Comparison of ENCODE assay signal across 11 cellular contexts in genomic region chr19:49635530-49636229, GRCh38. TPM values are rescaled to one million over a fixed set of nuclear protein-coding genes. Genes with fewer than 3 reads are reported as not detected.
DNase-seq lines count a peak whose midpoint lies in the region; ATAC-seq, FAIRE-seq and TF ChIP-seq lines count a peak whose summit lies in the region.
"Had no signal": no experiment of that assay in that cellular context is flagged by ENCODE, and none has a peak within 500 bp of the region (broad histone marks: within the 10 kb centered on the region; RNA-seq: fewer than 3 reads in every experiment).

No MANE protein-coding gene starts in this region.

- H2AK5ac ChIP-seq in IMR-90 (ENCODE audit: low read depth, low read length) (no peak overlapping the region), H1 (ENCODE audit: low read depth, low read length) (0 out of 2 replicates have a peak overlapping the region, but pooled peaks have one; percentile 65)

- no TSS peak for BruUV-seq in IMR-90 (replicated peaks; lab: Mats Ljungman, UMichigan)

- H3K4ac ChIP-seq in IMR-90 (ENCODE audit: low read depth, low read length), result no peak overlapping the region
- no peak overlapping the region for H3K4ac ChIP-seq in H1 (replicated peaks; ENCODE audit: insufficient read length, low read depth, low read length)

- H2BK20ac ChIP-seq in IMR-90 (ENCODE audit: low read depth, low read length) (no peak overlapping the region), H1 (ENCODE audit: low read length) (no peak overlapping the region)

- H4K91ac ChIP-seq in IMR-90 (ENCODE audit: insufficient read depth, low read depth, low read length) (no peak overlapping the region), H1 (replicated peaks; ENCODE audit: insufficient read length, low read length) (no peak overlapping the region)

- dilution Hi-C loops in IMR-90 (cut with HindIII; ENCODE audit: low sequenced_read_pairs, unreplicated experiment), result no loop called here

- no peaks in the 10 kb centered on the region for H3K36me3 Mint-ChIP-seq in nephron progenitor cell (ENCODE audit: low read depth)
- H3K36me3 Mint-ChIP-seq in activated CD4-positive, alpha-beta T cell treated with anti-CD3 and anti-CD28 coated beads for 36 hours (ENCODE audit: low read depth), result no peaks in the 10 kb centered on the region

- H3K14ac ChIP-seq in IMR-90 (replicated peaks; ENCODE audit: low read depth, low read length) (no peak overlapping the region), H1 (ENCODE audit: insufficient read length) (no peak overlapping the region)

- H3K27ac Mint-ChIP-seq in nephron progenitor cell, result peak overlapping the region; percentile 96
- H3K27ac Mint-ChIP-seq in activated CD4-positive, alpha-beta T cell treated with anti-CD3 and anti-CD28 coated beads for 36 hours, result no peak overlapping the region

- H3K79me1 ChIP-seq in IMR-90 (ENCODE audit: low read depth in 1 of 2, low read length in 2 of 2) (peaks cover 6 to 54% of the 10 kb centered on the region in 2 experiments; a peak in 3 of 4 replicates), H1 (ENCODE audit: low read depth, low read length) (no peaks in the 10 kb centered on the region)

- H3K9ac ChIP-seq in IMR-90 (ENCODE audit: low read depth, low read length) (no peak overlapping the region), H1 (replicated peaks in 1 of 4; ENCODE audit: extremely low read depth in 1 of 4, low read depth in 3 of 4, low read length in 3 of 4) (no peak overlapping the region)

- H2AFZ ChIP-seq in IMR-90 (replicated peaks; ENCODE audit: low read length, poor library complexity) (peak overlapping the region; percentile 59), H1 (ENCODE audit: low read length) (no peak overlapping the region)

- POLR2A ChIA-PET in IMR-90 (lab: Charles Lee; ENCODE audit: unreplicated experiment) (no interaction called here), H1 (lab: Charles Lee; ENCODE audit: partially characterized antibody) (interaction anchor here (0.7 to 50.7 kb wide), 9 partner anchors 10 to 122 kb away, joined by 3 to 840 read pairs (median 7); partner anchors contain the start of genes ADM5, PRMT1 and PRR12)
- POLR2A ChIA-PET in activated CD4-positive, alpha-beta T cell treated with anti-CD3 and anti-CD28 coated beads for 36 hours (lab: Charles Lee), result interaction anchor here (0.7 kb wide), 1 partner anchor 1119 kb away, joined by 3 read pairs; no protein-coding TSS in a partner anchor

- no peak overlapping the region for H2BK120ac ChIP-seq in IMR-90 (ENCODE audit: low read depth, low read length)
- H2BK120ac ChIP-seq in H1 (replicated peaks; ENCODE audit: low read depth, low read length), result no peak overlapping the region

- H3K27me3 Mint-ChIP-seq in nephron progenitor cell (ENCODE audit: low read depth, poor library complexity), result peaks cover 3% of the 10 kb centered on the region
- no peaks in the 10 kb centered on the region for H3K27me3 Mint-ChIP-seq in activated CD4-positive, alpha-beta T cell treated with anti-CD3 and anti-CD28 coated beads for 36 hours

- TF ChIP-seq CTCF in AG09319 (IDR thresholded peaks at IDR 0.05; ENCODE audit: low read depth, low read length), result peak; percentile 7
- TF ChIP-seq CTCF in IMR-90 (conservative IDR thresholded peaks at IDR 0.05; ENCODE audit: low read depth, low read length), result 0 out of 2 replicates have a peak, but pooled peaks have one; percentile 23
- peak in 2 of 3 experiments; percentile 17 to 21; a peak in 1 of 4 replicates for TF ChIP-seq CTCF in H1 (IDR thresholded peaks at IDR 0.05; ENCODE audit: control extremely low read depth in 1 of 3, insufficient read depth in 1 of 3, low read depth in 1 of 3, low read length in 3 of 3)
- TF ChIP-seq CTCF in nephron progenitor cell (IDR thresholded peaks at IDR 0.05), result no peak

- H3K23me2 ChIP-seq in H1 (ENCODE audit: low read depth, low read length), result peaks cover 5% of the 10 kb centered on the region

- H3K79me2 ChIP-seq in H1 (ENCODE audit: control insufficient read depth in 1 of 2, insufficient read depth in 2 of 2, low read length in 2 of 2), result no peaks in the 10 kb centered on the region

- WGBS in IMR-90 (ENCODE audit: extremely low coverage in 2 of 2, insufficient read length in 1 of 2), 2 experiments, result 78% methylated on average over 4 of the region's 23 CpGs; no CpG with 5 or more reads in 1 of the 2 experiments
- 75% methylated on average over 23 of the region's 23 CpGs; no CpG with 5 or more reads in 1 of the 2 experiments for WGBS in H1 (ENCODE audit: extremely low coverage in 1 of 2, insufficient coverage in 1 of 2, insufficient read length in 1 of 2, insufficient replicate concordance in 2 of 2, low coverage in 1 of 2, low lambda C conversion rate in 2 of 2, missing lambda C conversion rate in 1 of 2), 2 experiments

- TF ChIP-seq EP300 in H1 (IDR thresholded peaks at IDR 0.05; ENCODE audit: borderline replicate concordance in 1 of 2, low read depth in 2 of 2, low read length in 2 of 2), result no peak

- H2BK15ac ChIP-seq in IMR-90 (ENCODE audit: low read depth, low read length) (no peak overlapping the region), H1 (ENCODE audit: low read length) (0 out of 2 replicates have a peak overlapping the region, but pooled peaks have one; percentile 16)

- ATAC-seq in IMR-90 (ENCODE audit: low read depth) (no peak), HG03442 (IDR thresholded peaks at IDR 0.05; ENCODE audit: unreplicated experiment) (no peak), GM19324 (IDR thresholded peaks at IDR 0.05; ENCODE audit: low FRiP score, unreplicated experiment) (no peak)
- no peak for ATAC-seq in activated CD4-positive, alpha-beta T cell treated with anti-CD3 and anti-CD28 coated beads for 36 hours

- H3K27ac ChIP-seq in IMR-90 (ENCODE audit: insufficient read depth, low read length) (no peak overlapping the region), H1 (ENCODE audit: low read depth, low read length) (no peak overlapping the region)

- H3K4me1 ChIP-seq in IMR-90 (ENCODE audit: control insufficient read depth, insufficient read depth, low read length) (peaks cover 5% of the 10 kb centered on the region), H1 (replicated peaks in 1 of 4; ENCODE audit: control insufficient read depth in 3 of 4, insufficient read depth in 4 of 4, low read length in 3 of 4) (peaks cover 0 to 22% (median 10%) of the 10 kb centered on the region in 4 experiments; a peak in 6 of 7 replicates)

- CTCF ChIA-PET in IMR-90 (lab: Yijun Ruan, JAX) (no interaction called here), H1 (lab: Charles Lee; ENCODE audit: partially characterized antibody) (interaction anchor here (1.0 to 2.3 kb wide), 4 partner anchors 19 to 38 kb away, joined by 3 to 6 read pairs (median 5); no protein-coding TSS in a partner anchor)
- CTCF ChIA-PET in activated CD4-positive, alpha-beta T cell treated with anti-CD3 and anti-CD28 coated beads for 36 hours (lab: Charles Lee), result no interaction called here

- peak overlapping the region; percentile 90 for H2AK9ac ChIP-seq in IMR-90 (replicated peaks; ENCODE audit: low read depth, low read length, poor library complexity)

- in situ Hi-C loops in IMR-90 (cut with MboI; ENCODE audit: low sequenced_read_pairs), result no loop called here

- H3K36me3 ChIP-seq in IMR-90 (ENCODE audit: control insufficient read depth, insufficient read depth, low read length) (peaks cover 14% of the 10 kb centered on the region), H1 (ENCODE audit: control insufficient read depth in 2 of 4, insufficient read depth in 4 of 4, low read length in 3 of 4) (no peaks in the 10 kb centered on the region)

- TF ChIP-seq POLR2A in IMR-90 (IDR thresholded peaks at IDR 0.05; ENCODE audit: low read depth, low read length) (no peak), H1 (IDR thresholded peaks at IDR 0.05; ENCODE audit: control extremely low read depth in 1 of 2, low read depth in 2 of 2, low read length in 2 of 2) (no peak)

- H4K5ac ChIP-seq in IMR-90 (ENCODE audit: low read depth, low read length), result no peak overlapping the region
- H4K5ac ChIP-seq in H1 (ENCODE audit: insufficient read length, low read depth, low read length), result no peak overlapping the region

- FAIRE-seq in H1 (lab: Jason Lieb, UNC), result no peak

- H2BK5ac ChIP-seq in IMR-90 (ENCODE audit: low read depth, low read length, poor library complexity, severe bottlenecking), result no peak overlapping the region
- no peak overlapping the region for H2BK5ac ChIP-seq in H1 (ENCODE audit: low read depth, low read length)

- H3K4me2 ChIP-seq in IMR-90 (ENCODE audit: low read depth, low read length), result no peak overlapping the region
- no peak overlapping the region for H3K4me2 ChIP-seq in H1 (ENCODE audit: insufficient read depth in 1 of 2, low read depth in 2 of 2, low read length in 2 of 2)

- no peak overlapping the region for H2BK12ac ChIP-seq in H1 (ENCODE audit: low read depth, low read length)

- TF ChIP-seq RAD21 in IMR-90 (IDR thresholded peaks at IDR 0.05; ENCODE audit: low read length) (no peak), H1 (IDR thresholded peaks at IDR 0.05 in 1 of 2, conservative IDR thresholded peaks at IDR 0.05 in 1 of 2; ENCODE audit: low read depth in 2 of 2, low read length in 2 of 2) (no peak)

- no peak overlapping the region for H3K18ac ChIP-seq in IMR-90 (ENCODE audit: low read depth, low read length)
- H3K18ac ChIP-seq in H1 (ENCODE audit: extremely low read depth, low read length), result no peak overlapping the region

- H3K27me3 ChIP-seq in IMR-90 (ENCODE audit: control insufficient read depth, insufficient read depth, low read length) (no peaks in the 10 kb centered on the region), H1 (replicated peaks in 1 of 4; ENCODE audit: control insufficient read depth in 3 of 4, extremely low read depth in 1 of 4, insufficient read depth in 3 of 4, low read length in 3 of 4) (no peaks in the 10 kb centered on the region)
- H3K27me3 ChIP-seq: tibial artery had no signal

- DNase-seq in AG09319 (ENCODE audit: extremely low read depth, low read depth) (no peak), IMR-90 (peak; percentile 50), H1 (ENCODE audit: low read depth in 1 of 2, low spot score in 2 of 2) (no peak), nephron progenitor cell (no peak), SIG-M5 treated with dmso at 0.1 percent for 504 hours (lab: John Stamatoyannopoulos, UW; ENCODE audit: unreplicated experiment) (no peak)
- no peak for DNase-seq in activated CD4-positive, alpha-beta T cell treated with anti-CD3 and anti-CD28 coated beads for 36 hours
- DNase-seq: activated CD8-positive, alpha-beta memory T cell treated with anti-CD3 and anti-CD28 coated beads, Interleukin-2, amount 50 U/mL, for 4 hours; T-helper 1 cell; tibial artery had no signal

- H3K4me3 Mint-ChIP-seq in nephron progenitor cell, result no peak overlapping the region
- H3K4me3 Mint-ChIP-seq in activated CD4-positive, alpha-beta T cell treated with anti-CD3 and anti-CD28 coated beads for 36 hours, result no peak overlapping the region

- H4K8ac ChIP-seq in IMR-90 (ENCODE audit: low read depth in 2 of 2, low read length in 2 of 2) (no peak overlapping the region), H1 (ENCODE audit: extremely low read depth, insufficient read depth, low read length) (no peak overlapping the region)

- H3K9me3 ChIP-seq in IMR-90 (ENCODE audit: control insufficient read depth, insufficient read depth, low read length) (no peaks in the 10 kb centered on the region), H1 (ENCODE audit: insufficient read depth in 2 of 2, low read depth in 1 of 2, low read length in 1 of 2) (no peaks in the 10 kb centered on the region)
- H3K9me3 ChIP-seq: tibial artery had no signal

- intact Hi-C loops in IMR-90 (cut with micrococcal nuclease), result no loop called here
- intact Hi-C loops in activated CD4-positive, alpha-beta T cell treated with anti-CD3 and anti-CD28 coated beads for 36 hours (cut with DNase I, micrococcal nuclease), result no loop called here

- no peak overlapping the region for H3K56ac ChIP-seq in IMR-90 (ENCODE audit: extremely low read depth, insufficient read depth, low read length)
- no peak overlapping the region for H3K56ac ChIP-seq in H1 (replicated peaks; ENCODE audit: insufficient read length, low read depth, low read length)

- H3K23ac ChIP-seq in IMR-90 (ENCODE audit: low read depth, low read length), result no peak overlapping the region
- no peak overlapping the region for H3K23ac ChIP-seq in H1 (ENCODE audit: insufficient read length)

- H3K4me3 ChIP-seq in IMR-90 (ENCODE audit: insufficient read depth, low read depth, low read length) (no peak overlapping the region), H1 (ENCODE audit: extremely low read depth in 1 of 4, insufficient read depth in 2 of 4, low read depth in 3 of 4, low read length in 4 of 4) (no peak overlapping the region)
- H3K4me3 ChIP-seq: tibial artery had no signal

- no peaks in the 10 kb centered on the region for H3K9me3 Mint-ChIP-seq in nephron progenitor cell
- no peaks in the 10 kb centered on the region for H3K9me3 Mint-ChIP-seq in activated CD4-positive, alpha-beta T cell treated with anti-CD3 and anti-CD28 coated beads for 36 hours (ENCODE audit: low read depth)

- H4K20me1 ChIP-seq in IMR-90 (ENCODE audit: insufficient read depth, low read length), result no peaks in the 10 kb centered on the region
- peaks cover 0 to 2% of the 10 kb centered on the region in 2 experiments for H4K20me1 ChIP-seq in H1 (replicated peaks in 1 of 2; ENCODE audit: control insufficient read depth in 1 of 2, insufficient read depth in 2 of 2, low read length in 2 of 2)

- H3K9me1 ChIP-seq in IMR-90 (ENCODE audit: insufficient read depth, low read length), result peaks cover 9% of the 10 kb centered on the region; the same call in 1 of the 2 replicates

- H3K4me1 Mint-ChIP-seq in nephron progenitor cell, result peaks cover 60% of the 10 kb centered on the region
- peaks cover 17% of the 10 kb centered on the region for H3K4me1 Mint-ChIP-seq in activated CD4-positive, alpha-beta T cell treated with anti-CD3 and anti-CD28 coated beads for 36 hours

RNA-seq across cellular contexts. Expression of gene RRAS, which starts 4.3 kb away (rescaled TPM):
- 50.2 and 50.5 TPM in 2 replicates for total RNA-seq in IMR-90 (2012; rRNA removed)
- polyA plus RNA-seq in IMR-90 (2012; rRNA removed), result 241 and 267 TPM in 2 replicates
- polyA plus RNA-seq in IMR-90 (2012; cell fraction: cytosol; rRNA removed), result 277 and 456 TPM in 2 replicates
- polyA plus RNA-seq in IMR-90 (2012; cell fraction: nucleus; rRNA removed; ENCODE audit: low replicate concordance), result 108 and 251 TPM in 2 replicates
- total RNA-seq in H1 (2021; fragmentation: NEBNext Ultra II Directional; extraction: Animal tissue kit (Norgen Biotek cat#: 25700)), result 16.9 and 17.7 TPM in 2 replicates
- polyA plus RNA-seq in H1 (2011; rRNA removed), result 49.1 and 62.9 TPM in 2 replicates
- polyA plus RNA-seq in H1 (2011; cell fraction: cytosol; rRNA removed), result 44.6 TPM
- polyA plus RNA-seq in H1 (2011; cell fraction: nucleus; rRNA removed), result 35.8 TPM
- polyA plus RNA-seq in H1 (2012, experiment 1 of 2), result 14.2 to 33.1 TPM (median 28.7 TPM) in 4 replicates
- 26.7 TPM for polyA plus RNA-seq in H1 (2012, experiment 2 of 2)
- polyA plus RNA-seq in H1 (2013, experiment 1 of 2), result 18.4 TPM
- polyA plus RNA-seq in H1 (2013, experiment 2 of 2), result 18.6 TPM
- polyA minus RNA-seq in H1 (2011; rRNA and poly(A)+ RNA removed), result 6.4 and 6.8 TPM in 2 replicates
- polyA minus RNA-seq in H1 (2011; cell fraction: cytosol; rRNA and poly(A)+ RNA removed), result 7.9 TPM
- 4.9 TPM for polyA minus RNA-seq in H1 (2011; cell fraction: nucleus; rRNA and poly(A)+ RNA removed)
- 10 to 100 TPM in 1 of 2 experiments, 1 to 10 TPM in 1; 9.7 to 11.7 TPM for total RNA-seq in activated CD4-positive, alpha-beta T cell treated with anti-CD3 and anti-CD28 coated beads for 36 hours

RNA-seq across cellular contexts. Expression of gene SCAF1, which starts 6.3 kb away (rescaled TPM):
- total RNA-seq in IMR-90 (2012; rRNA removed), result 2.2 and 3.1 TPM in 2 replicates
- polyA plus RNA-seq in IMR-90 (2012; rRNA removed) (14.6 and 14.8 TPM in 2 replicates), H1 (2011; rRNA removed) (9.7 and 21.4 TPM in 2 replicates)
- polyA plus RNA-seq in IMR-90 (2012; cell fraction: cytosol; rRNA removed), result 22.4 and 28.7 TPM in 2 replicates
- polyA plus RNA-seq in IMR-90 (2012; cell fraction: nucleus; rRNA removed; ENCODE audit: low replicate concordance), result 29.5 and 60.4 TPM in 2 replicates
- total RNA-seq in H1 (2021; fragmentation: NEBNext Ultra II Directional; extraction: Animal tissue kit (Norgen Biotek cat#: 25700)), result 81.7 and 93.3 TPM in 2 replicates
- polyA plus RNA-seq in H1 (2011; cell fraction: cytosol; rRNA removed), result 9.9 TPM
- 29.6 TPM for polyA plus RNA-seq in H1 (2011; cell fraction: nucleus; rRNA removed)
- polyA plus RNA-seq in H1 (2012, experiment 1 of 2), result 44.1 to 59.6 TPM (median 55.2 TPM) in 4 replicates
- 56.4 TPM for polyA plus RNA-seq in H1 (2012, experiment 2 of 2)
- 42.7 TPM for polyA plus RNA-seq in H1 (2013, experiment 1 of 2)
- polyA plus RNA-seq in H1 (2013, experiment 2 of 2), result 41.6 TPM
- polyA minus RNA-seq in H1 (2011; rRNA and poly(A)+ RNA removed), result 3.7 and 4.7 TPM in 2 replicates
- polyA minus RNA-seq in H1 (2011; cell fraction: cytosol; rRNA and poly(A)+ RNA removed), result 13.0 TPM
- 9.2 TPM for polyA minus RNA-seq in H1 (2011; cell fraction: nucleus; rRNA and poly(A)+ RNA removed)
- total RNA-seq in activated CD4-positive, alpha-beta T cell treated with anti-CD3 and anti-CD28 coated beads for 36 hours, result 10 to 100 TPM; 43.3 to 64.0 TPM

RNA-seq across cellular contexts. Expression of gene IRF3, which starts 30.0 kb away (rescaled TPM):
- total RNA-seq in IMR-90 (2012; rRNA removed), result 37.2 and 39.6 TPM in 2 replicates
- 65.2 and 95.9 TPM in 2 replicates for polyA plus RNA-seq in IMR-90 (2012; rRNA removed)
- 71.6 and 102 TPM in 2 replicates for polyA plus RNA-seq in IMR-90 (2012; cell fraction: cytosol; rRNA removed)
- 178 and 291 TPM in 2 replicates for polyA plus RNA-seq in IMR-90 (2012; cell fraction: nucleus; rRNA removed; ENCODE audit: low replicate concordance)
- 114 and 115 TPM in 2 replicates for total RNA-seq in H1 (2021; fragmentation: NEBNext Ultra II Directional; extraction: Animal tissue kit (Norgen Biotek cat#: 25700))
- 103 and 185 TPM in 2 replicates for polyA plus RNA-seq in H1 (2011; rRNA removed)
- 151 TPM for polyA plus RNA-seq in H1 (2011; cell fraction: cytosol; rRNA removed)
- 260 TPM for polyA plus RNA-seq in H1 (2011; cell fraction: nucleus; rRNA removed)
- 192 to 222 TPM (median 214 TPM) in 4 replicates for polyA plus RNA-seq in H1 (2012, experiment 1 of 2)
- polyA plus RNA-seq in H1 (2012, experiment 2 of 2), result 136 TPM
- polyA plus RNA-seq in H1 (2013, experiment 1 of 2), result 127 TPM
- 124 TPM for polyA plus RNA-seq in H1 (2013, experiment 2 of 2)
- polyA minus RNA-seq in H1 (2011; rRNA and poly(A)+ RNA removed), result 51.4 and 52.6 TPM in 2 replicates
- 50.8 TPM for polyA minus RNA-seq in H1 (2011; cell fraction: cytosol; rRNA and poly(A)+ RNA removed)
- polyA minus RNA-seq in H1 (2011; cell fraction: nucleus; rRNA and poly(A)+ RNA removed), result 42.1 TPM
- total RNA-seq in activated CD4-positive, alpha-beta T cell treated with anti-CD3 and anti-CD28 coated beads for 36 hours, result 100 to 1,000 TPM; 123 to 125 TPM

RNA-seq across cellular contexts. Expression of gene BCL2L12, which starts 30.1 kb away (rescaled TPM):
- total RNA-seq in IMR-90 (2012; rRNA removed), result 3.9 and 4.7 TPM in 2 replicates
- 32.6 and 51.4 TPM in 2 replicates for polyA plus RNA-seq in IMR-90 (2012; rRNA removed)
- 33.4 and 50.7 TPM in 2 replicates for polyA plus RNA-seq in IMR-90 (2012; cell fraction: cytosol; rRNA removed)
- polyA plus RNA-seq in IMR-90 (2012; cell fraction: nucleus; rRNA removed; ENCODE audit: low replicate concordance), result 15.0 and 40.8 TPM in 2 replicates
- 126 and 133 TPM in 2 replicates for total RNA-seq in H1 (2021; fragmentation: NEBNext Ultra II Directional; extraction: Animal tissue kit (Norgen Biotek cat#: 25700))
- 209 and 280 TPM in 2 replicates for polyA plus RNA-seq in H1 (2011; rRNA removed)
- polyA plus RNA-seq in H1 (2011; cell fraction: cytosol; rRNA removed), result 167 TPM
- polyA plus RNA-seq in H1 (2011; cell fraction: nucleus; rRNA removed), result 185 TPM
- polyA plus RNA-seq in H1 (2012, experiment 1 of 2), result 158 to 202 TPM (median 170 TPM) in 4 replicates
- 242 TPM for polyA plus RNA-seq in H1 (2012, experiment 2 of 2)
- 213 TPM for polyA plus RNA-seq in H1 (2013, experiment 1 of 2)
- polyA plus RNA-seq in H1 (2013, experiment 2 of 2), result 198 TPM
- 19.6 and 20.5 TPM in 2 replicates for polyA minus RNA-seq in H1 (2011; rRNA and poly(A)+ RNA removed)
- polyA minus RNA-seq in H1 (2011; cell fraction: cytosol; rRNA and poly(A)+ RNA removed), result 48.1 TPM
- polyA minus RNA-seq in H1 (2011; cell fraction: nucleus; rRNA and poly(A)+ RNA removed), result 26.9 TPM
- total RNA-seq in activated CD4-positive, alpha-beta T cell treated with anti-CD3 and anti-CD28 coated beads for 36 hours, result 10 to 100 TPM; 79.6 to 93.8 TPM

RNA-seq across cellular contexts. Expression of gene PRMT1, which starts 41.4 kb away (rescaled TPM):
- total RNA-seq in IMR-90 (2012; rRNA removed), result 672 and 840 TPM in 2 replicates
- polyA plus RNA-seq in IMR-90 (2012; rRNA removed), result 497 and 529 TPM in 2 replicates
- polyA plus RNA-seq in IMR-90 (2012; cell fraction: cytosol; rRNA removed), result 279 and 661 TPM in 2 replicates
- 331 and 464 TPM in 2 replicates for polyA plus RNA-seq in IMR-90 (2012; cell fraction: nucleus; rRNA removed; ENCODE audit: low replicate concordance)
- total RNA-seq in H1 (2021; fragmentation: NEBNext Ultra II Directional; extraction: Animal tissue kit (Norgen Biotek cat#: 25700)), result 561 and 579 TPM in 2 replicates
- 1,215 and 1,548 TPM in 2 replicates for polyA plus RNA-seq in H1 (2011; rRNA removed)
- polyA plus RNA-seq in H1 (2011; cell fraction: cytosol; rRNA removed), result 1,290 TPM
- 1,135 TPM for polyA plus RNA-seq in H1 (2011; cell fraction: nucleus; rRNA removed)
- polyA plus RNA-seq in H1 (2012, experiment 1 of 2), result 426 to 811 TPM (median 790 TPM) in 4 replicates
- polyA plus RNA-seq in H1 (2012, experiment 2 of 2), result 763 TPM
- 339 TPM for polyA plus RNA-seq in H1 (2013, experiment 1 of 2)
- 327 TPM for polyA plus RNA-seq in H1 (2013, experiment 2 of 2)
- 815 and 1,077 TPM in 2 replicates for polyA minus RNA-seq in H1 (2011; rRNA and poly(A)+ RNA removed)
- polyA minus RNA-seq in H1 (2011; cell fraction: cytosol; rRNA and poly(A)+ RNA removed), result 388 TPM
- polyA minus RNA-seq in H1 (2011; cell fraction: nucleus; rRNA and poly(A)+ RNA removed), result 319 TPM
- total RNA-seq in activated CD4-positive, alpha-beta T cell treated with anti-CD3 and anti-CD28 coated beads for 36 hours, result 100 to 1,000 TPM; 384 to 448 TPM

Comparison
In these comparisons a context has a peak if more than half of its experiments do, and no peak if none do; other contexts are left out.
1. RNA of gene SCAF1, which starts 6.3 kb away (total RNA-seq): 81.7 to 93.3 TPM in H1 and 43.3 to 64.0 TPM in activated CD4-positive, alpha-beta T cell treated with anti-CD3 and anti-CD28 coated beads for 36 hours; 2.2 to 3.1 TPM in IMR-90; every median in the first group is over 10 times any median in the second.